In the genomic region with DNA sequence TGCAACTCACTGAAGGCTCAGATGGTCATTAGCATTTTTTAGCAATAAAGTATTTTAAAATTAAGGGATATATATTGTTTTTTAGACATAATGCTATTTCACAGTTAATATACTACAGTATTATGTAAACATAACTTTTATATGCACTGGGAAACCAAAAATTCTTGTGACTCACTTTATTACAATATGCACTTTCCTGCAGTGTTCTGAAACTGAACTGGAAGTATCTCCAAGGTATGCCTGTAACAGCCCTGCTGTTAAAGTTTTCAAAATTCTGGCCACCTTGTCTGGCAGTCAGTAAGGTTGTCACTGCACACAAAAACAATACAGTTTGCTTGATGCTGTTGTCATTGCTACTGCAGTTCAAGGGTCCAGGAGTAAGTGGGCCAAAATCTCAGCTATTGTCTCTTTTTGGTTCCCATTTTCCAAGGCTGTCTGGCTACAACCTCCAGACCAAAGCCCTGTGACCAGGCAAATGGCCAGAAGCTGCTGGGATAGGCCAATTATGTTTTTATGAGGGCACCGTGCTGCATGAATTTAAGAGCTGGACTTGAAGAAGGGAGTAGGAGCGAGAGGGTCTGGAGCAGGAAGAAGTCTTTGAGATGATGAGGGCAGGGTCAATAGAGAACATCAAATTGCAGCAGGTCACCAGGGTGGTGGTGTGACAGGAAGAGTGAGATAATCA, we compare ENCODE assay signal across 1 cellular context.
TF ChIP-seq lines count a peak whose summit lies in the region.

No MANE protein-coding gene starts in this region.

TF ChIP-seq in IMR-90, 13 proteins besides CTCF, POLR2A, EP300 and RAD21 (continued from another document):
- TF ChIP-seq, protein P1, sequence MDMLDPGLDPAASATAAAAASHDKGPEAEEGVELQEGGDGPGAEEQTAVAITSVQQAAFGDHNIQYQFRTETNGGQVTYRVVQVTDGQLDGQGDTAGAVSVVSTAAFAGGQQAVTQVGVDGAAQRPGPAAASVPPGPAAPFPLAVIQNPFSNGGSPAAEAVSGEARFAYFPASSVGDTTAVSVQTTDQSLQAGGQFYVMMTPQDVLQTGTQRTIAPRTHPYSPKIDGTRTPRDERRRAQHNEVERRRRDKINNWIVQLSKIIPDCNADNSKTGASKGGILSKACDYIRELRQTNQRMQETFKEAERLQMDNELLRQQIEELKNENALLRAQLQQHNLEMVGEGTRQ (IDR thresholded peaks at IDR 0.05; ENCODE audit: low read depth, low read length): no peak
- TF ChIP-seq SMC3 (IDR thresholded peaks at IDR 0.05; ENCODE audit: low read depth, low read length): no peak
- TF ChIP-seq CHD1 (IDR thresholded peaks at IDR 0.05; ENCODE audit: low read depth, low read length): no peak
- no peak for TF ChIP-seq BHLHE40 (IDR thresholded peaks at IDR 0.05; ENCODE audit: low read depth, low read length)
- no peak for TF ChIP-seq MAZ (IDR thresholded peaks at IDR 0.05; ENCODE audit: borderline replicate concordance, low read depth, low read length)
- no peak for TF ChIP-seq NFE2L2 (IDR thresholded peaks at IDR 0.05; ENCODE audit: low read depth, low read length)
- TF ChIP-seq FOS (IDR thresholded peaks at IDR 0.05; ENCODE audit: low read depth, low read length): no peak
- TF ChIP-seq MAFK (IDR thresholded peaks at IDR 0.05; ENCODE audit: low read depth, low read length): no peak
- no peak for TF ChIP-seq CEBPB (IDR thresholded peaks at IDR 0.05; ENCODE audit: low read depth, low read length)
- TF ChIP-seq RCOR1 (IDR thresholded peaks at IDR 0.05; ENCODE audit: insufficient replicate concordance, low read length): no peak
